Comparison of ENCODE assay signal across 15 cellular contexts in genomic region chr16:66910175-66910940, GRCh38. TPM values are rescaled to one million over a fixed set of nuclear protein-coding genes. Genes with fewer than 3 reads are reported as not detected.
DNase-seq lines count a peak whose midpoint lies in the region; ATAC-seq and TF ChIP-seq lines count a peak whose summit lies in the region.
"Had no signal": no experiment of that assay in that cellular context is flagged by ENCODE, and none has a peak within 500 bp of the region (broad histone marks: within the 10 kb centered on the region; RNA-seq: fewer than 3 reads in every experiment).

No MANE protein-coding gene starts in this region.

- DNase-seq in CD14-positive monocyte (ENCODE audit: low spot score) (peak; percentile 38), Panc1 (ENCODE audit: low read depth, low spot score) (no peak), right lobe of liver (peak in 2 of 3 donors; percentile 9 to 44), retina (no peak), NCI-H1105 treated with DMSO at 0.1 percent for 48 hours (lab: John Stamatoyannopoulos, UW) (no peak), cerebellum (ENCODE audit: low spot score) (no peak)
- DNase-seq: Caco-2, DMS153, NCI-H1092 treated with DMSO at 0.1 percent for 48 hours, NCI-H1694, NCI-H524 treated with DMSO at 0.1 percent for 48 hours, SIG-M5 had no signal

- in situ Hi-C loops in Panc1 (cut with HindIII; ENCODE audit: low pct_unique_long_range_greater_than_20kb, low sequenced_read_pairs) = no loop called here

- 58% methylated on average over 3 of the region's 14 CpGs for WGBS in right lobe of liver (ENCODE audit: insufficient coverage, low coverage, low lambda C conversion rate, missing lambda C conversion rate)

- POLR2A ChIA-PET in Panc1 (lab: Charles Lee) = no interaction called here

- H3K27me3 Mint-ChIP-seq in CD14-positive monocyte (ENCODE audit: low read depth in 3 of 3) = peaks cover 1 to 12% (median 10%) of the 10 kb centered on the region in 3 donors

- TF ChIP-seq CTCF in CD14-positive monocyte (IDR thresholded peaks at IDR 0.05) (no peak), Panc1 (IDR thresholded peaks at IDR 0.05) (no peak), right lobe of liver (IDR thresholded peaks at IDR 0.05) (no peak)

- no peaks in the 10 kb centered on the region for H3K4me1 Mint-ChIP-seq in CD14-positive monocyte

- intact Hi-C loops in CD14-positive monocyte (cut with micrococcal nuclease) = no loop called here
- intact Hi-C loops in Panc1 (cut with micrococcal nuclease; ENCODE audit: unreplicated experiment) = no loop called here
- intact Hi-C loops in right lobe of liver (cut with DNase I) = no loop called here

- no peak overlapping the region for H3K27ac ChIP-seq in Panc1 (ENCODE audit: low read length)
- H3K27ac ChIP-seq in right lobe of liver = no peak overlapping the region

- no TSS peak for BruUV-seq in Panc1 (replicated peaks; lab: Mats Ljungman, UMichigan)

- H3K4me3 ChIP-seq in Panc1 (ENCODE audit: low read depth in 2 of 2, low read length in 2 of 2) (no peak overlapping the region), right lobe of liver (no peak overlapping the region)
- H3K4me3 ChIP-seq: MG63 had no signal

- ATAC-seq in Panc1 (peak; percentile 42; the same call in 1 of the 2 replicates), right lobe of liver (no peak)

- H3K27ac Mint-ChIP-seq in CD14-positive monocyte = no peak overlapping the region
- H3K27ac Mint-ChIP-seq: CD4-positive, CD25-positive, alpha-beta regulatory T cell; H9 had no signal

- H3K36me3 ChIP-seq in Panc1 (ENCODE audit: control insufficient read depth, insufficient read depth, low read length) (no peaks in the 10 kb centered on the region), right lobe of liver (no peaks in the 10 kb centered on the region)
- H3K36me3 ChIP-seq: MG63 had no signal

- CTCF ChIA-PET in Panc1 (lab: Charles Lee) = interaction anchor here (0.6 to 1.2 kb wide), 2 partner anchors 15 to 18 kb away, joined by 3 to 4 read pairs; no protein-coding TSS in a partner anchor

- H3K4me1 ChIP-seq in Panc1 (ENCODE audit: control insufficient read depth, insufficient read depth, low read length) (no peaks in the 10 kb centered on the region), right lobe of liver (no peaks in the 10 kb centered on the region)

- TF ChIP-seq POLR2A in right lobe of liver (IDR thresholded peaks at IDR 0.05) = no peak

- no peak overlapping the region for H3K4me3 Mint-ChIP-seq in CD14-positive monocyte
- H3K4me3 Mint-ChIP-seq: CD4-positive, CD25-positive, alpha-beta regulatory T cell; H9 had no signal

- no peaks in the 10 kb centered on the region for H3K9me3 Mint-ChIP-seq in CD14-positive monocyte
- H3K9me3 Mint-ChIP-seq: CD4-positive, CD25-positive, alpha-beta regulatory T cell; H9 had no signal

- no peaks in the 10 kb centered on the region for H3K9me3 ChIP-seq in Panc1 (ENCODE audit: control insufficient read depth, insufficient read depth, low read depth, low read length)
- H3K9me3 ChIP-seq in right lobe of liver = no peaks in the 10 kb centered on the region
- H3K9me3 ChIP-seq: Caco-2, MG63 had no signal

- H3K27me3 ChIP-seq in Panc1 (ENCODE audit: control insufficient read depth, insufficient read depth, low read length) = no peaks in the 10 kb centered on the region
- no peaks in the 10 kb centered on the region for H3K27me3 ChIP-seq in right lobe of liver
- H3K27me3 ChIP-seq: MG63 had no signal

- no peaks in the 10 kb centered on the region for H3K36me3 Mint-ChIP-seq in CD14-positive monocyte
- H3K36me3 Mint-ChIP-seq: CD4-positive, CD25-positive, alpha-beta regulatory T cell had no signal

RNA-seq across cellular contexts. Expression of gene CDH16, which starts 8.3 kb away (rescaled TPM):
- polyA plus RNA-seq in CD14-positive monocyte = not detected
- total RNA-seq in Panc1 (2021; ENCODE audit: unreplicated experiment) (not detected), right lobe of liver (under 1 TPM in 4 of 6 experiments, not detected in 2; 0.07 to 0.47 (median 0.22) TPM), cerebellum (not detected)
- not detected for polyA plus RNA-seq in Panc1 (2012; ENCODE audit: insufficient read length)
- total RNA-seq: CD4-positive, CD25-positive, alpha-beta regulatory T cell; H9 had no signal
- polyA plus RNA-seq: CD4-positive, CD25-positive, alpha-beta regulatory T cell had no signal

RNA-seq across cellular contexts. Expression of gene RRAD, which starts 15.0 kb away (rescaled TPM):
- polyA plus RNA-seq in CD14-positive monocyte = under 1 TPM; 0.42 to 0.55 TPM
- total RNA-seq in Panc1 (2021; ENCODE audit: unreplicated experiment) (4.3 TPM), right lobe of liver (1 to 10 TPM in 3 of 6 experiments, under 1 TPM in 2, not detected in 1; 0.51 to 7.7 (median 3.0) TPM), cerebellum (1.1 TPM)
- polyA plus RNA-seq in Panc1 (2012; ENCODE audit: insufficient read length) = 4.5 TPM
- polyA plus RNA-seq: CD4-positive, CD25-positive, alpha-beta regulatory T cell had no signal

RNA-seq across cellular contexts. Expression of gene CIAO2B, which starts 23.8 kb away (rescaled TPM):
- 100 to 1,000 TPM; 121 to 132 TPM for polyA plus RNA-seq in CD14-positive monocyte
- total RNA-seq in Panc1 (2021; ENCODE audit: unreplicated experiment) (96.6 TPM), right lobe of liver (100 to 1,000 TPM in 2 of 6 experiments, 10 to 100 TPM in 4; 40.6 to 111 (median 47.4) TPM), cerebellum (60.5 TPM)
- 216 TPM for polyA plus RNA-seq in Panc1 (2012; ENCODE audit: insufficient read length)

RNA-seq across cellular contexts. Expression of gene CES2, which starts 25.0 kb away (rescaled TPM):
- polyA plus RNA-seq in CD14-positive monocyte = 10 to 100 TPM; 14.0 to 23.2 TPM
- total RNA-seq in Panc1 (2021; ENCODE audit: unreplicated experiment) (26.3 TPM), right lobe of liver (100 to 1,000 TPM; 226 to 357 (median 263) TPM), cerebellum (32.0 TPM)
- polyA plus RNA-seq in Panc1 (2012; ENCODE audit: insufficient read length) = 20.6 TPM

RNA-seq across cellular contexts. Expression of gene PDP2, which starts 30.0 kb away (rescaled TPM):
- polyA plus RNA-seq in CD14-positive monocyte = not detected
- total RNA-seq in Panc1 (2021; ENCODE audit: unreplicated experiment) (15.9 TPM), right lobe of liver (10 to 100 TPM in 3 of 6 experiments, 1 to 10 TPM in 3; 5.1 to 15.5 (median 10.8) TPM), cerebellum (11.3 TPM)
- 5.8 TPM for polyA plus RNA-seq in Panc1 (2012; ENCODE audit: insufficient read length)

Comparison
In these comparisons a context has a peak if more than half of its experiments do, and no peak if none do; other contexts are left out.
1. DNase-seq: peak in CD14-positive monocyte (single experiment) and right lobe of liver (2 of 3); none in Panc1 (single experiment), retina (single experiment), NCI-H1105 treated with DMSO at 0.1 percent for 48 hours (single experiment) and cerebellum (single experiment).